Comparison of ENCODE assay signal across 3 cellular contexts in the genomic region with DNA sequence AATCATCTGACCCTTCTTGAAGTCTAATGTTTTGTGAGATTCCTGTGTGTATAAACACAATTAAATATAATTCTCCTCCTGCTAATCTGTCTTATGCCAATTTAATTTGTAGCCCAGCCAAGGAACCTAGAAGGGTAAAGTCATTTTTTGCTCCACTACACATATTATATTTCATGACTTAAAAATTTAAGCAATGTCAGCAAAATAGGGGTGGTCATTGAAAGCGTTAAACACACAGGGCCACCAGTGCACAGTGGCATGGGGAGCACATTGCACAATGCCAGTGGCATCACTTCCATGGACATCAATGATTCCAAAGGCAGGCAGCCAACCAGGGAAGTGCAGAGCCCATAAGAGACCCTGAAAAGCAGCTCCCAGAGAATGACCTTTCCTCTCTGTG.
TF ChIP-seq lines count a peak whose summit lies in the region.

No MANE protein-coding gene starts in this region.

TF ChIP-seq in A549, 52 proteins besides CTCF, POLR2A, EP300 and RAD21:
- TF ChIP-seq EHF (CRISPR knock-in tag; IDR thresholded peaks at IDR 0.05) (no peak), MAFK (IDR thresholded peaks at IDR 0.05; ENCODE audit: partially characterized antibody) (peak; percentile 88), TP53 (CRISPR knock-in tag; IDR thresholded peaks at IDR 0.05) (no peak), GATA3 (IDR thresholded peaks at IDR 0.05; ENCODE audit: borderline replicate concordance) (no peak), CBX2 (IDR thresholded peaks at IDR 0.05; ENCODE audit: borderline replicate concordance, low read depth) (no peak), KDM5A (IDR thresholded peaks at IDR 0.05) (no peak)
- TF ChIP-seq, protein P1, sequence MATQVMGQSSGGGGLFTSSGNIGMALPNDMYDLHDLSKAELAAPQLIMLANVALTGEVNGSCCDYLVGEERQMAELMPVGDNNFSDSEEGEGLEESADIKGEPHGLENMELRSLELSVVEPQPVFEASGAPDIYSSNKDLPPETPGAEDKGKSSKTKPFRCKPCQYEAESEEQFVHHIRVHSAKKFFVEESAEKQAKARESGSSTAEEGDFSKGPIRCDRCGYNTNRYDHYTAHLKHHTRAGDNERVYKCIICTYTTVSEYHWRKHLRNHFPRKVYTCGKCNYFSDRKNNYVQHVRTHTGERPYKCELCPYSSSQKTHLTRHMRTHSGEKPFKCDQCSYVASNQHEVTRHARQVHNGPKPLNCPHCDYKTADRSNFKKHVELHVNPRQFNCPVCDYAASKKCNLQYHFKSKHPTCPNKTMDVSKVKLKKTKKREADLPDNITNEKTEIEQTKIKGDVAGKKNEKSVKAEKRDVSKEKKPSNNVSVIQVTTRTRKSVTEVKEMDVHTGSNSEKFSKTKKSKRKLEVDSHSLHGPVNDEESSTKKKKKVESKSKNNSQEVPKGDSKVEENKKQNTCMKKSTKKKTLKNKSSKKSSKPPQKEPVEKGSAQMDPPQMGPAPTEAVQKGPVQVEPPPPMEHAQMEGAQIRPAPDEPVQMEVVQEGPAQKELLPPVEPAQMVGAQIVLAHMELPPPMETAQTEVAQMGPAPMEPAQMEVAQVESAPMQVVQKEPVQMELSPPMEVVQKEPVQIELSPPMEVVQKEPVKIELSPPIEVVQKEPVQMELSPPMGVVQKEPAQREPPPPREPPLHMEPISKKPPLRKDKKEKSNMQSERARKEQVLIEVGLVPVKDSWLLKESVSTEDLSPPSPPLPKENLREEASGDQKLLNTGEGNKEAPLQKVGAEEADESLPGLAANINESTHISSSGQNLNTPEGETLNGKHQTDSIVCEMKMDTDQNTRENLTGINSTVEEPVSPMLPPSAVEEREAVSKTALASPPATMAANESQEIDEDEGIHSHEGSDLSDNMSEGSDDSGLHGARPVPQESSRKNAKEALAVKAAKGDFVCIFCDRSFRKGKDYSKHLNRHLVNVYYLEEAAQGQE (IDR thresholded peaks at IDR 0.05), result no peak

TF ChIP-seq in IMR-90, 13 proteins besides CTCF, POLR2A, EP300 and RAD21:
- TF ChIP-seq MAZ (IDR thresholded peaks at IDR 0.05; ENCODE audit: borderline replicate concordance, low read depth, low read length), result no peak
- no peak for TF ChIP-seq RFX5 (IDR thresholded peaks at IDR 0.05; ENCODE audit: low read depth, low read length)
- peak; percentile 95 for TF ChIP-seq MAFK (IDR thresholded peaks at IDR 0.05; ENCODE audit: low read depth, low read length)
- TF ChIP-seq NFE2L2 (IDR thresholded peaks at IDR 0.05; ENCODE audit: low read depth, low read length), result no peak
- TF ChIP-seq, protein P2, sequence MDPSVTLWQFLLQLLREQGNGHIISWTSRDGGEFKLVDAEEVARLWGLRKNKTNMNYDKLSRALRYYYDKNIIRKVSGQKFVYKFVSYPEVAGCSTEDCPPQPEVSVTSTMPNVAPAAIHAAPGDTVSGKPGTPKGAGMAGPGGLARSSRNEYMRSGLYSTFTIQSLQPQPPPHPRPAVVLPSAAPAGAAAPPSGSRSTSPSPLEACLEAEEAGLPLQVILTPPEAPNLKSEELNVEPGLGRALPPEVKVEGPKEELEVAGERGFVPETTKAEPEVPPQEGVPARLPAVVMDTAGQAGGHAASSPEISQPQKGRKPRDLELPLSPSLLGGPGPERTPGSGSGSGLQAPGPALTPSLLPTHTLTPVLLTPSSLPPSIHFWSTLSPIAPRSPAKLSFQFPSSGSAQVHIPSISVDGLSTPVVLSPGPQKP (IDR thresholded peaks at IDR 0.05; ENCODE audit: borderline replicate concordance, low read depth, low read length), result no peak

TF ChIP-seq in H1, 55 proteins besides CTCF, POLR2A, EP300 and RAD21:
- TF ChIP-seq MAFK (IDR thresholded peaks at IDR 0.05; ENCODE audit: low read depth, low read length) (peak; percentile 86; the same call in 1 of the 2 replicates), BACH1 (IDR thresholded peaks at IDR 0.05; ENCODE audit: low read length) (no peak)
- TF ChIP-seq, protein P3, sequence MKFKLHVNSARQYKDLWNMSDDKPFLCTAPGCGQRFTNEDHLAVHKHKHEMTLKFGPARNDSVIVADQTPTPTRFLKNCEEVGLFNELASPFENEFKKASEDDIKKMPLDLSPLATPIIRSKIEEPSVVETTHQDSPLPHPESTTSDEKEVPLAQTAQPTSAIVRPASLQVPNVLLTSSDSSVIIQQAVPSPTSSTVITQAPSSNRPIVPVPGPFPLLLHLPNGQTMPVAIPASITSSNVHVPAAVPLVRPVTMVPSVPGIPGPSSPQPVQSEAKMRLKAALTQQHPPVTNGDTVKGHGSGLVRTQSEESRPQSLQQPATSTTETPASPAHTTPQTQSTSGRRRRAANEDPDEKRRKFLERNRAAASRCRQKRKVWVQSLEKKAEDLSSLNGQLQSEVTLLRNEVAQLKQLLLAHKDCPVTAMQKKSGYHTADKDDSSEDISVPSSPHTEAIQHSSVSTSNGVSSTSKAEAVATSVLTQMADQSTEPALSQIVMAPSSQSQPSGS (IDR thresholded peaks at IDR 0.05; ENCODE audit: low read length), result no peak
